9 cellular contexts compared by ENCODE assay signal in the genomic region with DNA sequence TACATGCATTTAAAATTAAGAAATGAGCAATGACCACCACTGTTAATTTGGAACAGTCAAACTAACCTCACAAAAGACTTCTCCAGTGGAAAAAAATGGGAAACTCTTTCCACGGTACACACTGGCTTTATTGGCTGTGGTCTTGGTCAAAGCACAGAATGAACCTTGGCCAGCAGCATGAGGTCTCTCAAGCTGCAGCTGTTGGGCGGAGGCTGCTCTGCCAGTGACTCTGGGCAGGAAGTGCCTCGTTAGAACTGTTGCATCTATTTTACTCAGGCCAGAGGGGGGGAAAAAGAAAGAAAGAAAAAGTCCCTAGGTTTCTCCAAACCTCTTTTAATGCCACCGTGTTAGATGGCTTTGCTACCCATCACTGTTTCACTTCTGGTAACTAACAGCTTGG.
DNase-seq lines count a peak whose midpoint lies in the region; ATAC-seq and TF ChIP-seq lines count a peak whose summit lies in the region.
"Had no signal": no experiment of that assay in that cellular context is flagged by ENCODE, and none has a peak within 500 bp of the region (broad histone marks: within the 10 kb centered on the region; RNA-seq: fewer than 3 reads in every experiment).

No MANE protein-coding gene starts in this region.

- intact Hi-C loops in activated CD8-positive, alpha-beta T cell treated with anti-CD3 and anti-CD28 coated beads for 36 hours (cut with micrococcal nuclease): no loop called here
- intact Hi-C loops in uterus (cut with DNase I; ENCODE audit: low total_unique reads): no loop called here

- POLR2A ChIA-PET in activated CD8-positive, alpha-beta T cell treated with anti-CD3 and anti-CD28 coated beads for 36 hours (lab: Charles Lee): no interaction called here

- no peak for TF ChIP-seq CTCF in activated CD8-positive, alpha-beta T cell treated with anti-CD3 and anti-CD28 coated beads for 36 hours (IDR thresholded peaks at IDR 0.05)
- TF ChIP-seq CTCF in osteoblast (IDR thresholded peaks at IDR 0.05; ENCODE audit: extremely low read depth, low read depth, low read length): no peak
- TF ChIP-seq CTCF in endothelial cell (IDR thresholded peaks at IDR 0.05; ENCODE audit: unreplicated experiment): no peak
- TF ChIP-seq CTCF in uterus (IDR thresholded peaks at IDR 0.05): no peak

- H3K4me3 Mint-ChIP-seq in activated CD8-positive, alpha-beta T cell treated with anti-CD3 and anti-CD28 coated beads for 36 hours: no peak overlapping the region
- no peak overlapping the region for H3K4me3 Mint-ChIP-seq in endothelial cell (ENCODE audit: unreplicated experiment)
- H3K4me3 Mint-ChIP-seq: dendritic cell treated with granulocyte-macrophage colony-stimulating factor and Interleukin-4, amounts not matched to agents 40 ng/mL and 50 ng/mL, for 4 days had no signal

- no peak for TF ChIP-seq POLR2A in uterus (IDR thresholded peaks at IDR 0.05)

- peaks cover 2% of the 10 kb centered on the region for H3K9me3 Mint-ChIP-seq in activated CD8-positive, alpha-beta T cell treated with anti-CD3 and anti-CD28 coated beads for 36 hours
- H3K9me3 Mint-ChIP-seq in endothelial cell (ENCODE audit: unreplicated experiment): no peaks in the 10 kb centered on the region

- no peaks in the 10 kb centered on the region for H3K9me3 ChIP-seq in osteoblast (ENCODE audit: low read depth, low read length)
- H3K9me3 ChIP-seq in uterus: no peaks in the 10 kb centered on the region

- peak; percentile 5 for DNase-seq in activated CD8-positive, alpha-beta T cell treated with anti-CD3 and anti-CD28 coated beads for 36 hours
- DNase-seq in osteoblast (ENCODE audit: insufficient read length, low spot score, missing footprints): no peak
- no peak for DNase-seq in endothelial cell (ENCODE audit: low spot score)
- DNase-seq in uterus: no peak
- DNase-seq in NCI-H82 treated with DMSO at 0.1 percent for 48 hours (lab: John Stamatoyannopoulos, UW; ENCODE audit: unreplicated experiment): no peak

- ATAC-seq in GM19035 (IDR thresholded peaks at IDR 0.05; ENCODE audit: unreplicated experiment) (peak; percentile 95), HG03025 (IDR thresholded peaks at IDR 0.05; ENCODE audit: low FRiP score, unreplicated experiment) (peak; percentile 72)
- ATAC-seq in activated CD8-positive, alpha-beta T cell treated with anti-CD3 and anti-CD28 coated beads for 36 hours: peak; percentile 45
- ATAC-seq: K562 had no signal

- H3K4me1 ChIP-seq in osteoblast (ENCODE audit: insufficient read depth, low read length) (no peaks in the 10 kb centered on the region), uterus (no peaks in the 10 kb centered on the region)

- H2AFZ ChIP-seq in osteoblast (ENCODE audit: low read length): peak overlapping the region; percentile 64

- no peak overlapping the region for H3K27ac Mint-ChIP-seq in activated CD8-positive, alpha-beta T cell treated with anti-CD3 and anti-CD28 coated beads for 36 hours
- H3K27ac Mint-ChIP-seq in endothelial cell (ENCODE audit: unreplicated experiment): no peak overlapping the region
- H3K27ac Mint-ChIP-seq: dendritic cell treated with granulocyte-macrophage colony-stimulating factor and Interleukin-4, amounts not matched to agents 40 ng/mL and 50 ng/mL, for 4 days had no signal

- H3K36me3 Mint-ChIP-seq in activated CD8-positive, alpha-beta T cell treated with anti-CD3 and anti-CD28 coated beads for 36 hours (ENCODE audit: low read depth): no peaks in the 10 kb centered on the region
- H3K36me3 Mint-ChIP-seq in endothelial cell (ENCODE audit: low read depth, unreplicated experiment): no peaks in the 10 kb centered on the region

- CTCF ChIA-PET in activated CD8-positive, alpha-beta T cell treated with anti-CD3 and anti-CD28 coated beads for 36 hours (lab: Charles Lee): no interaction called here

- H3K27me3 Mint-ChIP-seq in activated CD8-positive, alpha-beta T cell treated with anti-CD3 and anti-CD28 coated beads for 36 hours: no peaks in the 10 kb centered on the region
- no peaks in the 10 kb centered on the region for H3K27me3 Mint-ChIP-seq in endothelial cell (ENCODE audit: unreplicated experiment)
- H3K27me3 Mint-ChIP-seq: dendritic cell treated with granulocyte-macrophage colony-stimulating factor and Interleukin-4, amounts not matched to agents 40 ng/mL and 50 ng/mL, for 4 days had no signal

- H3K27me3 ChIP-seq in osteoblast (ENCODE audit: insufficient read depth, low read length) (no peaks in the 10 kb centered on the region), uterus (no peaks in the 10 kb centered on the region)

- H3K36me3 ChIP-seq in osteoblast (ENCODE audit: insufficient read depth, low read length): no peaks in the 10 kb centered on the region
- H3K36me3 ChIP-seq in uterus: no peaks in the 10 kb centered on the region

- no peaks in the 10 kb centered on the region for H4K20me1 ChIP-seq in osteoblast (ENCODE audit: insufficient read depth, low read length)

- no peaks in the 10 kb centered on the region for H3K79me2 ChIP-seq in osteoblast (ENCODE audit: insufficient read depth, low read length)

- peak overlapping the region; percentile 26 for H3K4me2 ChIP-seq in osteoblast (ENCODE audit: insufficient read depth, low read length)

- H3K4me1 Mint-ChIP-seq in activated CD8-positive, alpha-beta T cell treated with anti-CD3 and anti-CD28 coated beads for 36 hours (ENCODE audit: low read depth): peaks cover 6% of the 10 kb centered on the region
- peaks cover 7% of the 10 kb centered on the region for H3K4me1 Mint-ChIP-seq in endothelial cell (ENCODE audit: unreplicated experiment)

- no peak overlapping the region for H3K27ac ChIP-seq in osteoblast (ENCODE audit: low read depth, low read length)
- H3K27ac ChIP-seq in uterus: no peak overlapping the region

- H3K4me3 ChIP-seq in osteoblast (ENCODE audit: insufficient read depth, low read length) (no peak overlapping the region), uterus (no peak overlapping the region)
- H3K4me3 ChIP-seq: K562 had no signal

Comparison
In these comparisons a context has a peak if more than half of its experiments do, and no peak if none do; other contexts are left out.
1. ATAC-seq: peak in every context shown above with its lines; median percentile 95 in GM19035; 72 in HG03025; 45 in activated CD8-positive, alpha-beta T cell treated with anti-CD3 and anti-CD28 coated beads for 36 hours.